ENCODE assay signal across 8 cellular contexts in the genomic region with DNA sequence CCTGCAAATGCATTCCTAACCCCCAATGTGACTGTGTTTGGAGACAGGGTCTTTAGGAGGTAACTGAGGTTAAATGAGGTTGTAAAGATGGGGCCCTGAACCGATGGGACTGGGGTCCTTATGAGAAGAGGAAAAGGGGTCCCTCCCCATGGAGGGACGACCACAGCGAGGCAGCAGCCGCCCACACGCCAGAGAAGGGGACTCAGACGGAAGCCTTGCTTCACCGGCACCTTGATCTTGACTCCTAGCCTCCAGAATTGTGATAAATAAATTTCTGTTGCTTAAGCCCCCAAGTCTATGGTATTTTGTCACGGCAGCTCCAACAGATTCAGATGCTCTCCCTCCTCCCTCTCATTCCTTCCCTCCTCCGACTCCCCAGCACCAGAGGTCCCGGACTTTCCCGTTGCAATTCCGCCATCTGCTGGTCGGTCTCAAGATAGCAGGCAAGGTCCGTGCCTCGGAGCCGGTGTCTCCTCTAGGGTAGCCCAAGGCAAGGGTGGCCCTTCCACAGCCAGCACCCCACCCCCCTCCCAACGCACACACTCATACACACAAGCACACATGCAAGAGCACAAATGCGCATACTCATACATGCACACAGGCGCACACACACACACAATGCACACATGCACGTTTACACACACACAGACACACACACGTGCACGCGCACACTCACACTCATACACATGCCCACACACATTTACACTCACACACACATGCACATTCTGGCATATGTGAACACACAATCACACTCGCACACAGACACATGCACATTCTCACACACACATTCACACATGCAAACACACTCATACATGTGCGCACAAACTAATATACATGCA. TPM values are rescaled to one million over a fixed set of nuclear protein-coding genes. Genes with fewer than 3 reads are reported as not detected.
DNase-seq lines count a peak whose midpoint lies in the region; ATAC-seq, FAIRE-seq and TF ChIP-seq lines count a peak whose summit lies in the region.

No MANE protein-coding gene starts in this region.

- no peaks in the 10 kb centered on the region for H3K36me3 ChIP-seq in SJCRH30
- H3K36me3 ChIP-seq in small intestine (ENCODE audit: control insufficient read depth in 2 of 2, insufficient read depth in 2 of 2, low read length in 2 of 2), result no peaks in the 10 kb centered on the region

- DNase-seq in GM10248 (ENCODE audit: extremely low spot score) (peak; percentile 80), SJCRH30 (peak; percentile 34 to 65), astrocyte of the cerebellum (ENCODE audit: low read depth) (no peak), hypothalamus (lab: John Stamatoyannopoulos, UW) (peak in 46 of 51 donors; percentile 2 to 78 (median 36)), small intestine (peak; percentile 56)

- H3K4me3 ChIP-seq in SJCRH30, result no peak overlapping the region
- no peak overlapping the region for H3K4me3 ChIP-seq in astrocyte of the cerebellum (ENCODE audit: low read depth, low read length)
- H3K4me3 ChIP-seq in small intestine (ENCODE audit: low read depth in 1 of 2, low read length in 2 of 2), result no peak overlapping the region

- H3K9me3 ChIP-seq in SJCRH30 (replicated peaks), result no peaks in the 10 kb centered on the region
- no peaks in the 10 kb centered on the region for H3K9me3 ChIP-seq in small intestine (ENCODE audit: control insufficient read depth, low read depth)

- no peak for FAIRE-seq in small intestine (lab: Jason Lieb, UNC)

- WGBS in small intestine, 3 donors, result 36 to 38% (median 37%) methylated on average over 25 of the region's 25 CpGs

- no peaks in the 10 kb centered on the region; the same call in 1 of the 2 replicates for H3K27me3 ChIP-seq in SJCRH30
- peaks cover 0 to 6% of the 10 kb centered on the region in 2 donors for H3K27me3 ChIP-seq in small intestine (ENCODE audit: control insufficient read depth in 2 of 2, insufficient read depth in 2 of 2, low read length in 2 of 2)

- ATAC-seq in HG03342 (IDR thresholded peaks at IDR 0.05; ENCODE audit: unreplicated experiment), result peak; percentile 53
- ATAC-seq in GM21528 (IDR thresholded peaks at IDR 0.05; ENCODE audit: low FRiP score, unreplicated experiment), result no peak
- no peak for ATAC-seq in HG03097 (IDR thresholded peaks at IDR 0.05; ENCODE audit: low FRiP score, unreplicated experiment)

- peak; percentile 92 for TF ChIP-seq CTCF in GM10248 (IDR thresholded peaks at IDR 0.05; ENCODE audit: control extremely low read depth, extremely low read depth, low read depth, missing control alignments)
- TF ChIP-seq CTCF in astrocyte of the cerebellum (IDR thresholded peaks at IDR 0.05; ENCODE audit: low read depth, low read length, missing control alignments), result peak; percentile 84

- no peak overlapping the region for H3K27ac ChIP-seq in SJCRH30
- H3K27ac ChIP-seq in small intestine (ENCODE audit: low read depth in 1 of 2, low read length in 1 of 2), result no peak overlapping the region

- in situ Hi-C loops in astrocyte of the cerebellum (cut with HindIII; ENCODE audit: low sequenced_read_pairs), result loop anchor here (10.0 kb wide), 1 partner anchor 676 kb away; no protein-coding TSS in a partner anchor

- H3K4me1 ChIP-seq in SJCRH30 (no peaks in the 10 kb centered on the region), small intestine (ENCODE audit: control insufficient read depth in 2 of 2, insufficient read depth in 1 of 2, low read depth in 1 of 2, low read length in 1 of 2) (no peaks in the 10 kb centered on the region)

- CTCF ChIA-PET in GM10248 (lab: Yijun Ruan, JAX), result interaction anchor here (0.7 to 4.6 kb wide), 25 partner anchors 8 to 675 kb away, joined by 3 to 26 read pairs (median 4); no protein-coding TSS in a partner anchor

- POLR2A ChIA-PET in GM10248 (lab: Yijun Ruan, JAX), result no interaction called here

RNA-seq across cellular contexts. Expression of gene C16orf78, which starts 23.1 kb away (rescaled TPM):
- not detected in 2 replicates for total RNA-seq in SJCRH30 (2014; rRNA removed; shearing (Covaris generic))
- polyA plus RNA-seq in small intestine, result not detected
